ENCODE assay signal across 1 cellular context in genomic region chr2:43193996-43194869, GRCh38.
TF ChIP-seq lines count a peak whose summit lies in the region.

No MANE protein-coding gene starts in this region.

TF ChIP-seq in HepG2, 621 proteins besides CTCF, POLR2A, EP300 and RAD21 (continued from another document and continues in another):
- no peak; the same call in 1 of the 2 replicates for TF ChIP-seq ZNF441 (CRISPR knock-in tag; IDR thresholded peaks at IDR 0.05; ENCODE audit: borderline replicate concordance)
- peak; percentile 82; the same call in 1 of the 2 replicates for TF ChIP-seq ATF2 (CRISPR knock-in tag; IDR thresholded peaks at IDR 0.05)
- TF ChIP-seq SIN3B (IDR thresholded peaks at IDR 0.05; ENCODE audit: low read length), result 0 out of 2 replicates have a peak, but pooled peaks have one; percentile 3
- TF ChIP-seq RFXAP (CRISPR knock-in tag; IDR thresholded peaks at IDR 0.05; ENCODE audit: borderline replicate concordance), result peak; percentile 90
- TF ChIP-seq ZNF598 (CRISPR knock-in tag; IDR thresholded peaks at IDR 0.05; ENCODE audit: borderline replicate concordance), result peak; percentile 87; the same call in 1 of the 2 replicates
- no peak for TF ChIP-seq TRIM24 (CRISPR knock-in tag; IDR thresholded peaks at IDR 0.05)
- peak; percentile 93 for TF ChIP-seq IRF9 (CRISPR knock-in tag; IDR thresholded peaks at IDR 0.05; ENCODE audit: borderline replicate concordance)
- TF ChIP-seq CBFB (CRISPR knock-in tag; IDR thresholded peaks at IDR 0.05), result peak; percentile 95
- peak; percentile 79 for TF ChIP-seq FOSL2 (CRISPR knock-in tag; IDR thresholded peaks at IDR 0.05)
- peak; percentile 82; the same call in 1 of the 2 replicates for TF ChIP-seq ZFP36L1 (CRISPR knock-in tag; IDR thresholded peaks at IDR 0.05)
- no peak for TF ChIP-seq CENPX (CRISPR knock-in tag; IDR thresholded peaks at IDR 0.05)
- peak; percentile 99 for TF ChIP-seq MED1 (CRISPR knock-in tag; IDR thresholded peaks at IDR 0.05)
- no peak; the same call in 1 of the 2 replicates for TF ChIP-seq ZNF839 (CRISPR knock-in tag; IDR thresholded peaks at IDR 0.05; ENCODE audit: borderline replicate concordance)
- TF ChIP-seq MBD4 (IDR thresholded peaks at IDR 0.05; ENCODE audit: borderline replicate concordance, low read length), result no peak
- TF ChIP-seq, protein P1, sequence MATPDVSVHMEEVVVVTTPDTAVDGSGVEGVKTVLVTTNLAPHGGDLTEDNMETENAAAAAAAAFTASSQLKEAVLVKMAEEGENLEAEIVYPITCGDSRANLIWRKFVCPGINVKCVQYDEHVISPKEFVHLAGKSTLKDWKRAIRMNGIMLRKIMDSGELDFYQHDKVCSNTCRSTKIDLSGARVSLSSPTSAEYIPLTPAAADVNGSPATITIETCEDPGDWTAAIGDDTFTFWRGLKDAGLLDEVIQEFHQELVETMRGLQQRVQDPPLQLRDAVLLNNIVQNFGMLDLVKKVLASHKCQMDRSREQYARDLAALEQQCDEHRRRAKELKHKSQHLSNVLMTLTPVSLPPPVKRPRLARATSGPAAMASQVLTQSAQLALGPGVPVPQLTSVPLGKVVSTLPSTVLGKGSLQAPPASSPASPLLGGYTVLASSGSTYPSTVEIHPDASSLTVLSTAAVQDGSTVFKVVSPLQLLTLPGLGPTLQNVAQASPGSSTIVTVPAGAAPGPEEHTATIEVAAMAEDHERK (CRISPR knock-in tag; IDR thresholded peaks at IDR 0.05; ENCODE audit: low read depth), result no peak
- peak; percentile 83 for TF ChIP-seq HNRNPL (IDR thresholded peaks at IDR 0.05; ENCODE audit: low read depth, low read length)
- peak; percentile 26; the same call in 1 of the 2 replicates for TF ChIP-seq ZNF253 (CRISPR knock-in tag; IDR thresholded peaks at IDR 0.05; ENCODE audit: borderline replicate concordance)
- no peak for TF ChIP-seq PLSCR1 (CRISPR knock-in tag; IDR thresholded peaks at IDR 0.05; ENCODE audit: borderline replicate concordance)
- TF ChIP-seq GTF2F1 (IDR thresholded peaks at IDR 0.05; ENCODE audit: low read length), result peak; percentile 11; the same call in 1 of the 2 replicates
- no peak; the same call in 1 of the 2 replicates for TF ChIP-seq MAFF (IDR thresholded peaks at IDR 0.05; ENCODE audit: low read depth, low read length)
- TF ChIP-seq U2AF2 (IDR thresholded peaks at IDR 0.05; ENCODE audit: low read depth, low read length), result 0 out of 2 replicates have a peak, but pooled peaks have one; percentile 37
- TF ChIP-seq PCBP2 (optimal IDR thresholded peaks at IDR 0.05; ENCODE audit: low read depth, low read length, poor library complexity, severe bottlenecking), result no peak
- TF ChIP-seq NCOA5 (CRISPR knock-in tag; IDR thresholded peaks at IDR 0.05), result no peak
- TF ChIP-seq ZNF770 (CRISPR knock-in tag; IDR thresholded peaks at IDR 0.05), result peak; percentile 75
- no peak for TF ChIP-seq HMGA1 (CRISPR knock-in tag; conservative IDR thresholded peaks at IDR 0.05)
- 0 out of 2 replicates have a peak, but pooled peaks have one; percentile 38 for TF ChIP-seq ZNF3 (CRISPR knock-in tag; IDR thresholded peaks at IDR 0.05)
- TF ChIP-seq ZNF773 (CRISPR knock-in tag; IDR thresholded peaks at IDR 0.05; ENCODE audit: borderline replicate concordance), result no peak
- TF ChIP-seq KDM3A (CRISPR knock-in tag; IDR thresholded peaks at IDR 0.05; ENCODE audit: low read depth), result peak; percentile 94
- no peak for TF ChIP-seq KLF9 (CRISPR knock-in tag; IDR thresholded peaks at IDR 0.05; ENCODE audit: low read depth)
- TF ChIP-seq ZNF766 (CRISPR knock-in tag; IDR thresholded peaks at IDR 0.05; ENCODE audit: borderline replicate concordance), result peak; percentile 16; the same call in 1 of the 2 replicates
- TF ChIP-seq, protein P2, sequence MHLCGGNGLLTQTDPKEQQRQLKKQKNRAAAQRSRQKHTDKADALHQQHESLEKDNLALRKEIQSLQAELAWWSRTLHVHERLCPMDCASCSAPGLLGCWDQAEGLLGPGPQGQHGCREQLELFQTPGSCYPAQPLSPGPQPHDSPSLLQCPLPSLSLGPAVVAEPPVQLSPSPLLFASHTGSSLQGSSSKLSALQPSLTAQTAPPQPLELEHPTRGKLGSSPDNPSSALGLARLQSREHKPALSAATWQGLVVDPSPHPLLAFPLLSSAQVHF (CRISPR knock-in tag; IDR thresholded peaks at IDR 0.05), result no peak
- peak; percentile 12; the same call in 1 of the 2 replicates for TF ChIP-seq ZNF501 (CRISPR knock-in tag; IDR thresholded peaks at IDR 0.05)
- TF ChIP-seq KLF12 (CRISPR knock-in tag; IDR thresholded peaks at IDR 0.05; ENCODE audit: borderline replicate concordance), result peak; percentile 79; the same call in 1 of the 2 replicates
- peak; percentile 90 for TF ChIP-seq TARDBP (CRISPR knock-in tag; IDR thresholded peaks at IDR 0.05)
- no peak for TF ChIP-seq EEA1 (CRISPR knock-in tag; IDR thresholded peaks at IDR 0.05; ENCODE audit: borderline replicate concordance)
- 0 out of 2 replicates have a peak, but pooled peaks have one; percentile 30 for TF ChIP-seq ZSCAN30 (CRISPR knock-in tag; IDR thresholded peaks at IDR 0.05)
- TF ChIP-seq CBX1 (IDR thresholded peaks at IDR 0.05; ENCODE audit: low read depth), result peak; percentile 89
- TF ChIP-seq YY1 (IDR thresholded peaks at IDR 0.05; ENCODE audit: insufficient read depth, insufficient replicate concordance, low read depth, low read length), result peak; percentile 84
- TF ChIP-seq, protein P3, sequence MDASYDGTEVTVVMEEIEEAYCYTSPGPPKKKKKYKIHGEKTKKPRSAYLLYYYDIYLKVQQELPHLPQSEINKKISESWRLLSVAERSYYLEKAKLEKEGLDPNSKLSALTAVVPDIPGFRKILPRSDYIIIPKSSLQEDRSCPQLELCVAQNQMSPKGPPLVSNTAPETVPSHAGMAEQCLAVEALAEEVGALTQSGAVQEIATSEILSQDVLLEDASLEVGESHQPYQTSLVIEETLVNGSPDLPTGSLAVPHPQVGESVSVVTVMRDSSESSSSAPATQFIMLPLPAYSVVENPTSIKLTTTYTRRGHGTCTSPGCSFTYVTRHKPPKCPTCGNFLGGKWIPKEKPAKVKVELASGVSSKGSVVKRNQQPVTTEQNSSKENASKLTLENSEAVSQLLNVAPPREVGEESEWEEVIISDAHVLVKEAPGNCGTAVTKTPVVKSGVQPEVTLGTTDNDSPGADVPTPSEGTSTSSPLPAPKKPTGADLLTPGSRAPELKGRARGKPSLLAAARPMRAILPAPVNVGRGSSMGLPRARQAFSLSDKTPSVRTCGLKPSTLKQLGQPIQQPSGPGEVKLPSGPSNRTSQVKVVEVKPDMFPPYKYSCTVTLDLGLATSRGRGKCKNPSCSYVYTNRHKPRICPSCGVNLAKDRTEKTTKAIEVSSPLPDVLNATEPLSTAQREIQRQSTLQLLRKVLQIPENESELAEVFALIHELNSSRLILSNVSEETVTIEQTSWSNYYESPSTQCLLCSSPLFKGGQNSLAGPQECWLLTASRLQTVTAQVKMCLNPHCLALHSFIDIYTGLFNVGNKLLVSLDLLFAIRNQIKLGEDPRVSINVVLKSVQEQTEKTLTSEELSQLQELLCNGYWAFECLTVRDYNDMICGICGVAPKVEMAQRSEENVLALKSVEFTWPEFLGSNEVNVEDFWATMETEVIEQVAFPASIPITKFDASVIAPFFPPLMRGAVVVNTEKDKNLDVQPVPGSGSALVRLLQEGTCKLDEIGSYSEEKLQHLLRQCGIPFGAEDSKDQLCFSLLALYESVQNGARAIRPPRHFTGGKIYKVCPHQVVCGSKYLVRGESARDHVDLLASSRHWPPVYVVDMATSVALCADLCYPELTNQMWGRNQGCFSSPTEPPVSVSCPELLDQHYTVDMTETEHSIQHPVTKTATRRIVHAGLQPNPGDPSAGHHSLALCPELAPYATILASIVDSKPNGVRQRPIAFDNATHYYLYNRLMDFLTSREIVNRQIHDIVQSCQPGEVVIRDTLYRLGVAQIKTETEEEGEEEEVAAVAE (CRISPR knock-in tag; IDR thresholded peaks at IDR 0.05; ENCODE audit: borderline replicate concordance), result peak; percentile 70; the same call in 1 of the 2 replicates
- peak; percentile 90 for TF ChIP-seq CCDC6 (CRISPR knock-in tag; IDR thresholded peaks at IDR 0.05)
- TF ChIP-seq ZNF343 (CRISPR knock-in tag; IDR thresholded peaks at IDR 0.05), result no peak
- peak; percentile 87 for TF ChIP-seq GFI1 (CRISPR knock-in tag; IDR thresholded peaks at IDR 0.05; ENCODE audit: borderline replicate concordance)
- peak; percentile 68; the same call in 1 of the 2 replicates for TF ChIP-seq DDIT3 (CRISPR knock-in tag; IDR thresholded peaks at IDR 0.05)
- TF ChIP-seq ZBTB7B (CRISPR knock-in tag; IDR thresholded peaks at IDR 0.05), result peak; percentile 95
- 0 out of 2 replicates have a peak, but pooled peaks have one; percentile 2 for TF ChIP-seq ZBTB2 (CRISPR knock-in tag; IDR thresholded peaks at IDR 0.05; ENCODE audit: low read depth)
- TF ChIP-seq SIN3A (IDR thresholded peaks at IDR 0.05; ENCODE audit: borderline replicate concordance, low read depth, low read length), result peak; percentile 49; the same call in 1 of the 2 replicates
- peak; percentile 15 for TF ChIP-seq CCAR2 (optimal IDR thresholded peaks at IDR 0.05; ENCODE audit: low read depth, low read length)
- no peak; the same call in 1 of the 2 replicates for TF ChIP-seq ZNF703 (CRISPR knock-in tag; IDR thresholded peaks at IDR 0.05; ENCODE audit: borderline replicate concordance)
- no peak for TF ChIP-seq ZNF777 (CRISPR knock-in tag; IDR thresholded peaks at IDR 0.05)
- TF ChIP-seq SNAI1 (CRISPR knock-in tag; IDR thresholded peaks at IDR 0.05; ENCODE audit: borderline replicate concordance), result peak; percentile 90
- peak; percentile 96 for TF ChIP-seq KDM6A (CRISPR knock-in tag; IDR thresholded peaks at IDR 0.05; ENCODE audit: low read depth)
- peak; percentile 52; the same call in 1 of the 2 replicates for TF ChIP-seq ZNF788 (CRISPR knock-in tag; IDR thresholded peaks at IDR 0.05; ENCODE audit: borderline replicate concordance)
